1 cellular context compared by ENCODE assay signal in the genomic region with DNA sequence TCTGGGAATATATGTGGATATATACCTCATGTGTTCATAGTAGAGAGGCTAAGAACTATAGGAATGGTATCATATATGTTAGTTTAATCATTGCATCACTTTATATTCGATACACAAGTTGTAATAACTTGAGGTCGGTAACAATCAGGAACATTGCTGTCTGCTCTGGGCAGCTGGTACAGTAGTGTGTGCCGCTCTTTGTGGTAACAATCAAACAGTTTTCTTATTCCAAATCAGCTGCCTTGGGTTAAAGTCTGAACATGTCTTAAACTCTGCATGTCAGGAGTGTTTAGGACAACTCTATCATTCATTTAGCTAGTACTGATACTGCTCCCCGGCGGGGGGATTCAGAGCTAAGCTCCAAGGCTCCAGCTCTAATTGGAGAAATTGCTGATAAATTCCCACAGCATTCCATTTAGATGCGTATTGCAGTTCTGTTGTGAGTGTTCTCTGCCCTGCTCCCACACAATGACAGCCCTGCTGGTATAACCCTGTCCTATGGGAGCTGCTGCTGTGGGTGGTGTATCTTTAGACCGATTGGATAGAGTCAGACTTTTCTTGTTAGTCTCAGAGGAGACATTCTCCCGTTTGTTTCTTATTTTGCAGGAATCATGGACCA.
A peak's percentile ranks its signal among the peaks of the same experiment; 100 is the strongest.
TF ChIP-seq lines count a peak whose summit lies in the region.

No MANE protein-coding gene starts in this region.

TF ChIP-seq in IMR-90, 13 proteins besides CTCF, POLR2A, EP300 and RAD21:
- peak; percentile 68; the same call in 1 of the 2 replicates for TF ChIP-seq CEBPB (IDR thresholded peaks at IDR 0.05; ENCODE audit: low read depth, low read length)
- TF ChIP-seq FOS (IDR thresholded peaks at IDR 0.05; ENCODE audit: low read depth, low read length): peak; percentile 51
- TF ChIP-seq MXI1 (IDR thresholded peaks at IDR 0.05; ENCODE audit: borderline replicate concordance, low read depth, low read length): no peak
- TF ChIP-seq, protein P1, sequence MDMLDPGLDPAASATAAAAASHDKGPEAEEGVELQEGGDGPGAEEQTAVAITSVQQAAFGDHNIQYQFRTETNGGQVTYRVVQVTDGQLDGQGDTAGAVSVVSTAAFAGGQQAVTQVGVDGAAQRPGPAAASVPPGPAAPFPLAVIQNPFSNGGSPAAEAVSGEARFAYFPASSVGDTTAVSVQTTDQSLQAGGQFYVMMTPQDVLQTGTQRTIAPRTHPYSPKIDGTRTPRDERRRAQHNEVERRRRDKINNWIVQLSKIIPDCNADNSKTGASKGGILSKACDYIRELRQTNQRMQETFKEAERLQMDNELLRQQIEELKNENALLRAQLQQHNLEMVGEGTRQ (IDR thresholded peaks at IDR 0.05; ENCODE audit: low read depth, low read length): peak; percentile 51; the same call in 1 of the 2 replicates
